In the genomic region with DNA sequence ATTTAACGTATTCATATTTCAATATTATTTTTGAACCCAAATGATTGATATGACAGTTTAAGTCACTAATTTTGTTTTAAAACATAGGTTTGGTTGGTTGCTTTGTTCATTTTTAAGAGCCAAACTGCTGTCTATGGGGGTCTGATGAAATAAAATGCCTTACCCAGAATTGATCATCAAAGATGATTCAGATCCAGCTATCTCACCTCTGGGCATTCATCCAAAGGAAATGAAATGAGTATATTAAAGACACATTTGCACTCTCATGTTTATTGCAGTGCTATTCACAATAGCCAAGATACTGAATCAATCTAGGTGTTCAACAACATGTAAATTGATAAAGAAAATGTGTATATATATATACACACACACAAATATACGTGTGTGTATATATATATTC, we compare ENCODE assay signal across 28 cellular contexts.
DNase-seq lines count a peak whose midpoint lies in the region; ATAC-seq, FAIRE-seq and TF ChIP-seq lines count a peak whose summit lies in the region.
"Had no signal": no experiment of that assay in that cellular context is flagged by ENCODE, and none has a peak within 500 bp of the region (broad histone marks: within the 10 kb centered on the region; RNA-seq: fewer than 3 reads in every experiment).

No MANE protein-coding gene starts in this region.

- TF ChIP-seq CTCF in PC-3 (conservative IDR thresholded peaks at IDR 0.05; ENCODE audit: low read depth, low read length) (no peak), endothelial cell of umbilical vein (IDR thresholded peaks at IDR 0.05; ENCODE audit: extremely low read depth in 1 of 2, insufficient read depth in 1 of 2, low read depth in 1 of 2, low read length in 2 of 2) (no peak), keratinocyte (optimal IDR thresholded peaks at IDR 0.05 in 1 of 3, IDR thresholded peaks at IDR 0.05 in 1 of 3, conservative IDR thresholded peaks at IDR 0.05 in 1 of 3; ENCODE audit: extremely low read depth in 1 of 3, insufficient read depth in 2 of 3, low read length in 3 of 3) (no peak), GM10266 (IDR thresholded peaks at IDR 0.05; ENCODE audit: control insufficient read depth, insufficient read depth, low read depth, missing control alignments) (no peak)

- CTCF ChIA-PET in PC-3 (lab: Charles Lee), result no interaction called here
- CTCF ChIA-PET in endothelial cell of umbilical vein (lab: Charles Lee), result interaction anchor here (0.8 kb wide), 1 partner anchor 58 kb away, joined by 3 read pairs; no protein-coding TSS in a partner anchor

- intact Hi-C loops in PC-3 (cut with micrococcal nuclease), result no loop called here
- intact Hi-C loops in endothelial cell of umbilical vein (cut with micrococcal nuclease), result loop anchor here (5.0 kb wide), 1 partner anchor 87 kb away; no protein-coding TSS in a partner anchor

- H3K9me2 ChIP-seq in PC-3 (replicated peaks; ENCODE audit: low read length), result no peaks in the 10 kb centered on the region

- no peaks in the 10 kb centered on the region for H3K79me2 ChIP-seq in PC-3 (ENCODE audit: low read length)
- no peaks in the 10 kb centered on the region for H3K79me2 ChIP-seq in endothelial cell of umbilical vein (ENCODE audit: control insufficient read depth, insufficient read depth, low read length)
- no peaks in the 10 kb centered on the region for H3K79me2 ChIP-seq in keratinocyte (ENCODE audit: control insufficient read depth, insufficient read depth, low read length)

- H3K9me1 ChIP-seq in endothelial cell of umbilical vein (replicated peaks; ENCODE audit: control insufficient read depth, extremely low read depth, insufficient read depth, low read length) (no peaks in the 10 kb centered on the region), keratinocyte (ENCODE audit: control insufficient read depth, extremely low read depth, insufficient read depth, low read length) (no peaks in the 10 kb centered on the region)

- ATAC-seq in PC-3, result no peak
- ATAC-seq: GM23338, Panc1, psoas muscle, upper lobe of right lung had no signal

- no peak overlapping the region for H3K4me2 ChIP-seq in PC-3 (ENCODE audit: low read length)
- no peak overlapping the region for H3K4me2 ChIP-seq in endothelial cell of umbilical vein (ENCODE audit: insufficient read depth, low read length)
- H3K4me2 ChIP-seq in keratinocyte (ENCODE audit: control insufficient read depth, extremely low read depth, insufficient read depth, low read depth, low read length), result no peak overlapping the region
- H3K4me2 ChIP-seq: GM23338 had no signal

- no peak overlapping the region for H3K9ac ChIP-seq in PC-3 (ENCODE audit: low read length)
- no peak overlapping the region for H3K9ac ChIP-seq in endothelial cell of umbilical vein (replicated peaks; ENCODE audit: extremely low read depth, insufficient read depth, low read length)
- H3K9ac ChIP-seq in keratinocyte (ENCODE audit: control insufficient read depth, extremely low read depth, insufficient read depth, low read length), result no peak overlapping the region

- H3F3A ChIP-seq in PC-3 (ENCODE audit: low read length, unreplicated experiment), result no peaks in the 10 kb centered on the region

- dilution Hi-C loops in endothelial cell of umbilical vein (cut with MboI; ENCODE audit: extremely low pct_ligation_motif_present, low sequenced_read_pairs), result no loop called here
- dilution Hi-C loops in keratinocyte (cut with MboI; ENCODE audit: extremely low pct_ligation_motif_present, low sequenced_read_pairs), result no loop called here

- H3K27ac ChIP-seq in PC-3 (ENCODE audit: low read length) (no peak overlapping the region), endothelial cell of umbilical vein (ENCODE audit: insufficient read depth, low read depth, low read length) (no peak overlapping the region), keratinocyte (ENCODE audit: control insufficient read depth, insufficient read depth, low read length) (no peak overlapping the region)
- H3K27ac ChIP-seq: left ventricle myocardium inferior, psoas muscle, SJCRH30, upper lobe of right lung had no signal

- DNase-seq in HPDE6-E6E7 (ENCODE audit: extremely low spot score) (peak; percentile 27), PC-3 (peak; percentile 55), endothelial cell of umbilical vein (ENCODE audit: low read depth, low spot score) (no peak), keratinocyte (ENCODE audit: low read depth, low spot score) (peak; percentile 9), islet precursor cell (no peak), NCI-H187 treated with DMSO at 0.1 percent for 48 hours (lab: John Stamatoyannopoulos, UW) (no peak), GM10266 (ENCODE audit: extremely low spot score) (no peak)
- DNase-seq in stimulated activated naive CD4-positive, alpha-beta T cell (lab: John Stamatoyannopoulos, UW), result no peak
- DNase-seq: activated CD4-positive, alpha-beta memory T cell treated with anti-CD3 and anti-CD28 coated beads, Interleukin-2, amount 10 ng/mL, durations not matched to agents 7 days and 5 days; activated CD4-positive, CD25-positive, alpha-beta regulatory T cell treated with anti-CD3 and anti-CD28 coated beads, Interleukin-2, amount 50 U/mL, for 72 hours; CD4-positive, alpha-beta memory T cell; effector CD8-positive, alpha-beta T cell; GDM1; Karpas-422; left ventricle myocardium inferior; naive B cell; NCI-H1048; NCI-H2029; NCI-H446 treated with DMSO at 0.1 percent for 48 hours; nucleus accumbens; psoas muscle; SJCRH30; small intestine; stimulated activated CD4-positive, alpha-beta T cell treated with anti-CD3 and anti-CD28 coated beads, Interleukin-1b, Interleukin-23, amount 100 ng/mL, for 48 hours; T-helper 1 cell; upper lobe of right lung had no signal

- no peak for FAIRE-seq in endothelial cell of umbilical vein (lab: Jason Lieb, UNC)
- FAIRE-seq in keratinocyte (lab: Jason Lieb, UNC), result no peak
- FAIRE-seq: small intestine had no signal

- H4K20me1 ChIP-seq in PC-3 (ENCODE audit: low read length), result no peaks in the 10 kb centered on the region
- no peaks in the 10 kb centered on the region for H4K20me1 ChIP-seq in endothelial cell of umbilical vein (replicated peaks; ENCODE audit: control insufficient read depth, extremely low read depth, insufficient read depth, low read length)
- H4K20me1 ChIP-seq in keratinocyte (ENCODE audit: control insufficient read depth, extremely low read depth, insufficient read depth, low read length), result no peaks in the 10 kb centered on the region

- BruUV-seq in PC-3 (replicated peaks; lab: Mats Ljungman, UMichigan) (no TSS peak), endothelial cell of umbilical vein (replicated peaks; lab: Mats Ljungman, UMichigan) (no TSS peak)

- no peaks in the 10 kb centered on the region for H3K9me3 ChIP-seq in PC-3 (ENCODE audit: low read length)
- no peaks in the 10 kb centered on the region for H3K9me3 ChIP-seq in endothelial cell of umbilical vein (replicated peaks; ENCODE audit: control insufficient read depth, insufficient read depth, low read length)
- no peaks in the 10 kb centered on the region for H3K9me3 ChIP-seq in keratinocyte (ENCODE audit: control insufficient read depth, low read depth, low read length)
- H3K9me3 ChIP-seq: left ventricle myocardium inferior, psoas muscle, SJCRH30, upper lobe of right lung had no signal

- peaks cover 4% of the 10 kb centered on the region; the same call in 1 of the 2 replicates for H3K4me1 ChIP-seq in PC-3 (ENCODE audit: insufficient read depth, low read length)
- peaks cover 6% of the 10 kb centered on the region for H3K4me1 ChIP-seq in endothelial cell of umbilical vein (ENCODE audit: control insufficient read depth, extremely low read depth, insufficient read depth, low read length)
- no peaks in the 10 kb centered on the region for H3K4me1 ChIP-seq in keratinocyte (ENCODE audit: control insufficient read depth, extremely low read depth, insufficient read depth, low read length)
- H3K4me1 ChIP-seq: left ventricle myocardium inferior, psoas muscle, SJCRH30, upper lobe of right lung had no signal

- H3K4me3 ChIP-seq in PC-3 (ENCODE audit: low read length) (no peak overlapping the region), endothelial cell of umbilical vein (replicated peaks in 1 of 3; ENCODE audit: insufficient read depth in 1 of 3, low read depth in 1 of 3, low read length in 3 of 3) (no peak overlapping the region), keratinocyte (ENCODE audit: control insufficient read depth in 2 of 3, extremely low read depth in 1 of 3, insufficient read depth in 2 of 3, low read depth in 1 of 3, low read length in 3 of 3) (no peak overlapping the region)
- H3K4me3 ChIP-seq: GM23338, left ventricle myocardium inferior, psoas muscle, SJCRH30, upper lobe of right lung had no signal

- H3K36me3 ChIP-seq in PC-3 (ENCODE audit: low read depth, low read length) (no peaks in the 10 kb centered on the region), endothelial cell of umbilical vein (ENCODE audit: control insufficient read depth in 2 of 2, extremely low read depth in 1 of 2, insufficient read depth in 2 of 2, low read length in 2 of 2) (no peaks in the 10 kb centered on the region), keratinocyte (ENCODE audit: control insufficient read depth in 2 of 2, extremely low read depth in 1 of 2, insufficient read depth in 2 of 2, low read length in 2 of 2) (no peaks in the 10 kb centered on the region)
- H3K36me3 ChIP-seq: left ventricle myocardium inferior, SJCRH30, upper lobe of right lung had no signal

- POLR2A ChIA-PET in PC-3 (lab: Charles Lee; ENCODE audit: unreplicated experiment) (no interaction called here), endothelial cell of umbilical vein (lab: Charles Lee) (no interaction called here)

- H2AFZ ChIP-seq in PC-3 (ENCODE audit: low read length) (no peak overlapping the region), endothelial cell of umbilical vein (ENCODE audit: low read depth, low read length) (no peak overlapping the region), keratinocyte (ENCODE audit: control insufficient read depth, low read length) (no peak overlapping the region)
- H2AFZ ChIP-seq: GM23338 had no signal

- H3K27me3 ChIP-seq in PC-3 (ENCODE audit: low read length), result no peaks in the 10 kb centered on the region
- no peaks in the 10 kb centered on the region for H3K27me3 ChIP-seq in endothelial cell of umbilical vein (ENCODE audit: control insufficient read depth in 2 of 2, insufficient read depth in 2 of 2, low read length in 2 of 2)
- no peaks in the 10 kb centered on the region for H3K27me3 ChIP-seq in keratinocyte (ENCODE audit: control insufficient read depth, extremely low read depth, insufficient read depth, low read length)
- H3K27me3 ChIP-seq: SJCRH30, upper lobe of right lung had no signal

- TF ChIP-seq POLR2A in endothelial cell of umbilical vein (IDR thresholded peaks at IDR 0.05; ENCODE audit: low read depth, low read length), result no peak

TF ChIP-seq in endothelial cell of umbilical vein, 7 proteins besides CTCF, POLR2A, EP300 and RAD21 (continues in another document):
- no peak for TF ChIP-seq MYC (IDR thresholded peaks at IDR 0.05; ENCODE audit: low read depth, low read length)
- TF ChIP-seq GATA2 (IDR thresholded peaks at IDR 0.05; ENCODE audit: insufficient read depth, insufficient read length, low read depth, low read length), result peak; percentile 10
- TF ChIP-seq JUN (IDR thresholded peaks at IDR 0.05; ENCODE audit: borderline replicate concordance, insufficient read depth, insufficient read length, low read depth), result no peak
- TF ChIP-seq MAX (IDR thresholded peaks at IDR 0.05; ENCODE audit: insufficient read depth, insufficient read length), result no peak

Comparison
In these comparisons a context has a peak if more than half of its experiments do, and no peak if none do; other contexts are left out.
1. DNase-seq: peak in HPDE6-E6E7 (single experiment), PC-3 (single experiment) and keratinocyte (single experiment); none in endothelial cell of umbilical vein (single experiment), islet precursor cell (single experiment), NCI-H187 treated with DMSO at 0.1 percent for 48 hours (single experiment), GM10266 (single experiment) and stimulated activated naive CD4-positive, alpha-beta T cell (0 of 6).